Comparison of ENCODE assay signal across 8 cellular contexts in genomic region chrX:111098874-111099273, GRCh38. TPM values are rescaled to one million over a fixed set of nuclear protein-coding genes. Genes with fewer than 3 reads are reported as not detected.
A peak's percentile ranks its signal among the peaks of the same experiment; 100 is the strongest.
DNase-seq lines count a peak whose midpoint lies in the region; ATAC-seq and TF ChIP-seq lines count a peak whose summit lies in the region.

No MANE protein-coding gene starts in this region.

- H3K4me1 ChIP-seq in ES-I3 (ENCODE audit: insufficient read depth, low read length) (peaks cover 14% of the 10 kb centered on the region), testis (no peaks in the 10 kb centered on the region)

- H3K9me3 Mint-ChIP-seq in naive B cell, result peaks cover 0 to 2% (median 0%) of the 10 kb centered on the region in 7 donors

- peak overlapping the region in 2 of 8 donors; percentile 12 to 34 for H3K4me3 Mint-ChIP-seq in naive B cell

- peak; percentile 68 for ATAC-seq in GM21619 (IDR thresholded peaks at IDR 0.05; ENCODE audit: unreplicated experiment)
- ATAC-seq in naive B cell (ENCODE audit: low read depth in 2 of 2), result peak; percentile 50 to 54

- no peaks in the 10 kb centered on the region for H3K36me3 ChIP-seq in ES-I3 (ENCODE audit: insufficient read depth, low read length)
- no peaks in the 10 kb centered on the region for H3K36me3 ChIP-seq in testis (ENCODE audit: low read depth, missing control alignments)

- peaks cover 7 to 14% (median 7%) of the 10 kb centered on the region in 3 donors for H3K4me1 Mint-ChIP-seq in naive B cell

- H3K27me3 Mint-ChIP-seq in naive B cell, result peaks cover 25 to 45% (median 41%) of the 10 kb centered on the region in 3 donors

- TF ChIP-seq CTCF in testis (IDR thresholded peaks at IDR 0.05), result peak; percentile 53 to 76 (median 59)

- H3K36me3 Mint-ChIP-seq in naive B cell, result no peaks in the 10 kb centered on the region

- WGBS in testis, 2 donors, result 51 to 70% methylated on average over 8 to 9 of the region's 22 CpGs

- H3K4me3 ChIP-seq in testis, result no peak overlapping the region

- intact Hi-C loops in testis (cut with DNase I; ENCODE audit: low total_unique reads), result no loop called here

- H3K27ac ChIP-seq in testis, result no peak overlapping the region

- H3K9me3 ChIP-seq in ES-I3 (ENCODE audit: control insufficient read depth, insufficient read depth, low read length) (no peaks in the 10 kb centered on the region), testis (no peaks in the 10 kb centered on the region)

- H3K27ac Mint-ChIP-seq in naive B cell, result peak overlapping the region in 2 of 6 donors; percentile 5 to 7

- DNase-seq in LHCN-M2 (ENCODE audit: low read depth) (peak; percentile 1), ecto neural progenitor cell (ENCODE audit: low spot score) (peak; percentile 84), naive B cell (no peak), testis (peak; percentile 66), NCI-H226 (no peak)
- DNase-seq in activated CD4-positive, alpha-beta T cell treated with anti-CD3 and anti-CD28 coated beads, Interleukin-2, amount 50 U/mL, for 1 hour, result peak; percentile 62

- TF ChIP-seq POLR2A in testis (IDR thresholded peaks at IDR 0.05), result no peak

- H3K27me3 ChIP-seq in testis, result no peaks in the 10 kb centered on the region

- H3K9ac ChIP-seq in ES-I3 (ENCODE audit: low read depth, low read length), result peak overlapping the region; percentile 35; the same call in 1 of the 2 replicates

RNA-seq across cellular contexts. Expression of gene PAK3, which starts 2.9 kb away (rescaled TPM):
- total RNA-seq in LHCN-M2 (2014; rRNA removed) (not detected in 2 replicates), testis (10 to 100 TPM; 10.7 to 14.1 TPM)
- not detected for polyA plus RNA-seq in LHCN-M2 (2012)
- polyA plus RNA-seq in naive B cell (ENCODE audit: low read depth in 6 of 6) (not detected), testis (ENCODE audit: insufficient read depth, low read depth, low replicate concordance) (4.6 TPM)

Comparison
In these comparisons a context has a peak if more than half of its experiments do, and no peak if none do; other contexts are left out.
1. DNase-seq: peak in LHCN-M2 (single experiment), activated CD4-positive, alpha-beta T cell treated with anti-CD3 and anti-CD28 coated beads, Interleukin-2, amount 50 U/mL, for 1 hour (single experiment), ecto neural progenitor cell (single experiment) and testis (single experiment); none in naive B cell (single experiment) and NCI-H226 (single experiment).
2. RNA of gene PAK3, which starts 2.9 kb away (total RNA-seq): 10.7 to 14.1 TPM in testis; not detected in LHCN-M2; every median in the first group is over 10 times any median in the second.